In genomic region chr1:98468111-98468717, GRCh38 we compare ENCODE assay signal across 8 cellular contexts.
DNase-seq lines count a peak whose midpoint lies in the region; ATAC-seq, FAIRE-seq and TF ChIP-seq lines count a peak whose summit lies in the region.

No MANE protein-coding gene starts in this region.

- intact Hi-C loops in Panc1 (cut with micrococcal nuclease; ENCODE audit: unreplicated experiment) = loop anchor here (2.0 kb wide), 1 partner anchor 413 kb away; no protein-coding TSS in a partner anchor

- H3K9me3 ChIP-seq in Panc1 (ENCODE audit: control insufficient read depth, insufficient read depth, low read depth, low read length) = no peaks in the 10 kb centered on the region

- peaks cover 27% of the 10 kb centered on the region for H3K4me1 Mint-ChIP-seq in HFFc6 (ENCODE audit: low read depth)

- TF ChIP-seq POLR2A in GM12892 (IDR thresholded peaks at IDR 0.05; ENCODE audit: low read depth, low read length) = no peak

- in situ Hi-C loops in Panc1 (cut with HindIII; ENCODE audit: low pct_unique_long_range_greater_than_20kb, low sequenced_read_pairs) = no loop called here

- no peaks in the 10 kb centered on the region for H3K27me3 ChIP-seq in Panc1 (ENCODE audit: control insufficient read depth, insufficient read depth, low read length)

- no peaks in the 10 kb centered on the region for H3K9me3 Mint-ChIP-seq in HFFc6

- POLR2A ChIA-PET in Panc1 (lab: Charles Lee) = interaction anchor here (0.6 kb wide), 1 partner anchor 211 kb away, joined by 3 read pairs; no protein-coding TSS in a partner anchor

- H3K36me3 Mint-ChIP-seq in HFFc6 (ENCODE audit: low read depth) = no peaks in the 10 kb centered on the region

- no peak for ATAC-seq in Panc1
- peak; percentile 48 for ATAC-seq in esophagus mucosa
- ATAC-seq in HG03521 (IDR thresholded peaks at IDR 0.05; ENCODE audit: unreplicated experiment) = no peak
- ATAC-seq in HG02981 (IDR thresholded peaks at IDR 0.05; ENCODE audit: unreplicated experiment) = no peak

- CTCF ChIA-PET in Panc1 (lab: Charles Lee) = interaction anchor here (0.7 to 1.7 kb wide), 3 partner anchors 364 to 1632 kb away, joined by 3 to 10 read pairs (median 4); no protein-coding TSS in a partner anchor

- H3K4me3 ChIP-seq in Panc1 (ENCODE audit: low read depth in 2 of 2, low read length in 2 of 2) = no peak overlapping the region

- FAIRE-seq in GM12892 (lab: Jason Lieb, UNC) = no peak

- no peak overlapping the region; the same call in 1 of the 2 replicates for H3K27ac ChIP-seq in Panc1 (ENCODE audit: low read length)

- no peaks in the 10 kb centered on the region for H3K36me3 ChIP-seq in Panc1 (ENCODE audit: control insufficient read depth, insufficient read depth, low read length)

- DNase-seq in COR-L47 (lab: John Stamatoyannopoulos, UW) (peak; percentile 57), HFFc6 (peak; percentile 61), Panc1 (ENCODE audit: low read depth, low spot score) (peak; percentile 42), pons (ENCODE audit: low spot score) (peak; percentile 59), GM12892 (ENCODE audit: insufficient read length) (no peak)

- BruUV-seq in Panc1 (replicated peaks; lab: Mats Ljungman, UMichigan) = no TSS peak

- TF ChIP-seq CTCF in HFFc6 (IDR thresholded peaks at IDR 0.05) (peak; percentile 98), Panc1 (IDR thresholded peaks at IDR 0.05) (peak; percentile 76; the same call in 1 of the 2 replicates)

- H3K27me3 Mint-ChIP-seq in HFFc6 (ENCODE audit: insufficient read depth) = no peaks in the 10 kb centered on the region

- no peaks in the 10 kb centered on the region for H3K4me1 ChIP-seq in Panc1 (ENCODE audit: control insufficient read depth, insufficient read depth, low read length)

- H3K4me3 Mint-ChIP-seq in HFFc6 = no peak overlapping the region

- H3K27ac Mint-ChIP-seq in HFFc6 = no peak overlapping the region
